ENCODE assay signal across 8 cellular contexts in the genomic region with DNA sequence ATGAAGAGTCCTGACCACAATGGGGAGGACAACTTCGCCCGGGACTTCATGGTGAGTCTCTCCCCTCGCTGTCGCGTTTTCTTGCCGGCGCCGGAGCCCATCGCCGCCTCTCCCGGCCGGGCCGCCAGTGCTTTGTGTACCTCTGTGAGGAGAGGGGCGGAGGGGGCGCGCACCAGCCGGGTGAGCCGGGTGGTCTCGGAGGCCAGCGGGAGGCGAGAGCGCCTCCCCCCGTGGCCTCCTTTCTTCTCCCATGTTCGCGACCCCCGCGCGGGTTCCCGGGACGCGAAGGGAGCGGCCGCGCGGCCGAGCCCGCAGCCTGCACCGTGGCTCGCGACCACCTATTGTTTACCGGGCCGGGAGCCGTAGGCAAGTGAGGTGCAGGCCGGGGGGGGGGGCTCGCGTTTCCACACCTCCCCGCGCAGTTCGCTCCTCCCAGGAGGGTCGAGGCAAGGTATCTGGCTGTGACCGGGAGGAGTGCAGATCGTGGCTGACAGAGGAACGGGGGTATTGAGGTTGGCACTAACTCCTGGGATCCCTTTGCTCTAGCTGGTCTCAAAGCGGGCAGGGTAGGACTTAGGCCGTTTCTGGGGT. TPM values are rescaled to one million over a fixed set of nuclear protein-coding genes. Genes with fewer than 3 reads are reported as not detected.
DNase-seq lines count a peak whose midpoint lies in the region; FAIRE-seq and TF ChIP-seq lines count a peak whose summit lies in the region.

No MANE protein-coding gene starts in this region.

- peak overlapping the region; percentile 22 to 74 for H3K23ac ChIP-seq in mesenchymal stem cell (ENCODE audit: low read length in 2 of 2)

- no peaks in the 10 kb centered on the region for H3K27me3 ChIP-seq in ectodermal cell (ENCODE audit: control insufficient read depth, insufficient read depth, low read length, poor library complexity, severe bottlenecking)
- H3K27me3 ChIP-seq in mesenchymal stem cell (ENCODE audit: control insufficient read depth in 1 of 2, insufficient read depth in 1 of 2, low read length in 2 of 2), result no peaks in the 10 kb centered on the region

- peak overlapping the region; percentile 57 for H2BK5ac ChIP-seq in mesenchymal stem cell (ENCODE audit: low read depth, low read length, poor library complexity, severe bottlenecking)

- H3K4me2 ChIP-seq in mesenchymal stem cell (ENCODE audit: low read length, poor library complexity, severe bottlenecking), result peak overlapping the region; percentile 11

- peak overlapping the region; percentile 93 for H4K91ac ChIP-seq in mesenchymal stem cell (ENCODE audit: low read length)

- H3K18ac ChIP-seq in mesenchymal stem cell (ENCODE audit: low read depth in 1 of 2, low read length in 2 of 2), result peak overlapping the region; percentile 97 to 99

- H4K8ac ChIP-seq in mesenchymal stem cell (ENCODE audit: low read length), result peak overlapping the region; percentile 45

- H3K27me3 Mint-ChIP-seq in activated CD4-positive, alpha-beta memory T cell treated with anti-CD3 and anti-CD28 coated beads for 36 hours, result no peaks in the 10 kb centered on the region

- no peak for FAIRE-seq in D721Med (lab: Jason Lieb, UNC)

- H2AFZ ChIP-seq in mesenchymal stem cell (ENCODE audit: low read depth, low read length), result no peak overlapping the region

- H2BK15ac ChIP-seq in mesenchymal stem cell (ENCODE audit: low read depth, poor library complexity, severe bottlenecking), result peak overlapping the region; percentile 1

- 1% methylated on average over 55 of the region's 55 CpGs for WGBS in ectodermal cell, 2 experiments
- 0% methylated on average over 53 of the region's 55 CpGs for WGBS in mesenchymal stem cell

- H2BK12ac ChIP-seq in mesenchymal stem cell (ENCODE audit: low read length in 2 of 2), result peak overlapping the region; percentile 51 to 63

- H3K9me3 ChIP-seq in ectodermal cell (ENCODE audit: control insufficient read depth, low read length), result no peaks in the 10 kb centered on the region
- no peaks in the 10 kb centered on the region for H3K9me3 ChIP-seq in mesenchymal stem cell (ENCODE audit: control insufficient read depth, low read length)

- H3K4me1 ChIP-seq in ectodermal cell (ENCODE audit: control insufficient read depth, insufficient read depth, low read length) (peaks cover 4% of the 10 kb centered on the region), mesenchymal stem cell (ENCODE audit: control insufficient read depth, insufficient read depth, low read depth, low read length) (peaks cover 10% of the 10 kb centered on the region)

- peak overlapping the region; percentile 84 for H3K4me3 Mint-ChIP-seq in activated CD4-positive, alpha-beta memory T cell treated with anti-CD3 and anti-CD28 coated beads for 36 hours

- CTCF ChIA-PET in activated CD4-positive, alpha-beta memory T cell treated with anti-CD3 and anti-CD28 coated beads for 36 hours (lab: Charles Lee), result no interaction called here

- peaks cover 22% of the 10 kb centered on the region for H3K4me1 Mint-ChIP-seq in activated CD4-positive, alpha-beta memory T cell treated with anti-CD3 and anti-CD28 coated beads for 36 hours (ENCODE audit: low read depth)

- POLR2A ChIA-PET in activated CD4-positive, alpha-beta memory T cell treated with anti-CD3 and anti-CD28 coated beads for 36 hours (lab: Charles Lee), result no interaction called here

- H3K4ac ChIP-seq in mesenchymal stem cell (ENCODE audit: low read depth in 1 of 2, low read length in 2 of 2), result peak overlapping the region; percentile 83 to 98

- H3K36me3 ChIP-seq in ectodermal cell (ENCODE audit: control insufficient read depth, insufficient read depth, low read length) (no peaks in the 10 kb centered on the region), mesenchymal stem cell (ENCODE audit: control insufficient read depth in 1 of 2, insufficient read depth in 2 of 2, low read depth in 1 of 2, low read length in 2 of 2) (peaks cover 0 to 3% of the 10 kb centered on the region in 2 experiments)

- H2BK120ac ChIP-seq in mesenchymal stem cell (ENCODE audit: low read depth, low read length), result peak overlapping the region; percentile 97

- H3K27ac Mint-ChIP-seq in activated CD4-positive, alpha-beta memory T cell treated with anti-CD3 and anti-CD28 coated beads for 36 hours, result peak overlapping the region; percentile 62

- no peaks in the 10 kb centered on the region for H3K36me3 Mint-ChIP-seq in activated CD4-positive, alpha-beta memory T cell treated with anti-CD3 and anti-CD28 coated beads for 36 hours

- intact Hi-C loops in activated CD4-positive, alpha-beta memory T cell treated with anti-CD3 and anti-CD28 coated beads for 36 hours (cut with micrococcal nuclease), result loop anchor here (2.0 to 5.0 kb wide), 5 partner anchors 119 to 485 kb away; a partner anchor contains a TSS

- H3K9ac ChIP-seq in mesenchymal stem cell (ENCODE audit: low read length), result peak overlapping the region; percentile 99

- peaks cover 2% of the 10 kb centered on the region for H3K79me1 ChIP-seq in mesenchymal stem cell (replicated peaks; ENCODE audit: low read length, poor library complexity, severe bottlenecking)

- H2AK5ac ChIP-seq in mesenchymal stem cell (ENCODE audit: low read length, severe bottlenecking), result no peak overlapping the region

- no peaks in the 10 kb centered on the region for H3K9me3 Mint-ChIP-seq in activated CD4-positive, alpha-beta memory T cell treated with anti-CD3 and anti-CD28 coated beads for 36 hours

- H3K4me3 ChIP-seq in ectodermal cell (ENCODE audit: insufficient read depth, low read depth, low read length), result peak overlapping the region; percentile 98
- peak overlapping the region; percentile 87 to 99 for H3K4me3 ChIP-seq in mesenchymal stem cell (ENCODE audit: insufficient read depth in 1 of 2, low read depth in 1 of 2, low read length in 2 of 2)

- H3K27ac ChIP-seq in ectodermal cell (ENCODE audit: insufficient read depth, low read depth, low read length, poor library complexity, severe bottlenecking) (peak overlapping the region; percentile 95), mesenchymal stem cell (ENCODE audit: low read length, poor library complexity, severe bottlenecking) (peak overlapping the region; percentile 93)

- TF ChIP-seq CTCF in D721Med (IDR thresholded peaks at IDR 0.05; ENCODE audit: insufficient read depth, missing control alignments), result no peak

- peak overlapping the region in 1 of 2 experiments; percentile 98 for H3K14ac ChIP-seq in mesenchymal stem cell (ENCODE audit: low read length in 2 of 2)

- peak; percentile 52 for DNase-seq in DMS79 treated with DMSO at 0.1 percent for 48 hours (lab: John Stamatoyannopoulos, UW)
- DNase-seq in HCEC 1CT, result peak; percentile 41
- peak; percentile 27 for DNase-seq in NCI-H2029 treated with DMSO at 0.1 percent for 48 hours (lab: John Stamatoyannopoulos, UW)
- peak; percentile 57 for DNase-seq in activated CD4-positive, alpha-beta memory T cell treated with anti-CD3 and anti-CD28 coated beads for 36 hours
- DNase-seq in mesenchymal stem cell, result no peak
- DNase-seq in stimulated activated CD8-positive, alpha-beta memory T cell treated with anti-CD3 and anti-CD28 coated beads, Interleukin-4, amount 100 ng/mL, for 48 hours, result peak; percentile 62
- DNase-seq in D721Med (ENCODE audit: insufficient read length, low spot score), result no peak

RNA-seq across cellular contexts. Expression of a gene that starts 0.6 kb away (rescaled TPM):
- total RNA-seq in activated CD4-positive, alpha-beta memory T cell treated with anti-CD3 and anti-CD28 coated beads for 36 hours, result 10 to 100 TPM in 1 of 2 experiments, 1 to 10 TPM in 1; 9.6 to 12.1 TPM
- polyA plus RNA-seq in ectodermal cell (2013, experiment 1 of 4), result 95.4 TPM
- 94.2 TPM for polyA plus RNA-seq in ectodermal cell (2013, experiment 2 of 4)
- 93.8 TPM for polyA plus RNA-seq in ectodermal cell (2013, experiment 3 of 4)
- 107 TPM for polyA plus RNA-seq in ectodermal cell (2013, experiment 4 of 4)
- 60.3 TPM for polyA plus RNA-seq in mesenchymal stem cell (2013, experiment 1 of 2)
- 59.8 TPM for polyA plus RNA-seq in mesenchymal stem cell (2013, experiment 2 of 2)

Comparison
In these comparisons a context has a peak if more than half of its experiments do, and no peak if none do; other contexts are left out.
1. DNase-seq: peak in DMS79 treated with DMSO at 0.1 percent for 48 hours (single experiment), HCEC 1CT (single experiment), NCI-H2029 treated with DMSO at 0.1 percent for 48 hours (single experiment), activated CD4-positive, alpha-beta memory T cell treated with anti-CD3 and anti-CD28 coated beads for 36 hours (single experiment) and stimulated activated CD8-positive, alpha-beta memory T cell treated with anti-CD3 and anti-CD28 coated beads, Interleukin-4, amount 100 ng/mL, for 48 hours (single experiment); none in mesenchymal stem cell (single experiment) and D721Med (single experiment).